In the genomic region with DNA sequence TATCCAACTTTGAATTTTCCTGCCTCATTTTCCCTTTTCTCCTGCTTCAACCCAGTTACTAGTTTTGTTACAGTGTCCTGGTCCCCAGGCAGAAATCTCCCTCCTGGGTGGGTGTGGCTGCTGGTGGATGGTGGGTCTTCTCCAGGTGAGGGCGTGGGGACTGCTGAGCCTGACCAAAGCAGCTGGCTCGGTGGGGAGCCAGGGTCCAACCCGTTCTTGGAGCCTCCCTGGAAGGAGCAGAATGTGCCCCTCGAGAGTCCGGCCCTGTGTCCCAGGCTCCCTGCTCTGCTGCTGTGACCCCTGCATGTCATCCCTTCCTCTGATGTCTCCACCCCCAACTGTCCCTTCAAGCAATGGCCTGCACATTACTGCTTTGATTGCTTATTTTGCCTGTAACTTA, we compare ENCODE assay signal across 28 cellular contexts.
"Had no signal": no experiment of that assay in that cellular context is flagged by ENCODE, and none has a peak within 500 bp of the region (broad histone marks: within the 10 kb centered on the region; RNA-seq: fewer than 3 reads in every experiment).

No MANE protein-coding gene starts in this region.

- H3K4me1 Mint-ChIP-seq: immature natural killer cell; memory B cell; naive thymus-derived CD4-positive, alpha-beta T cell; stimulated activated effector memory CD8-positive, alpha-beta T cell treated with anti-CD3 and anti-CD28 coated beads, Interleukin-12 subunit alpha, Interleukin-12 subunit beta, amount 100 ng/mL, for 72 hours had no signal

- H3K36me3 ChIP-seq: heart left ventricle, left ventricle myocardium inferior, neutrophil, ovary, prostate gland, suprapubic skin, thoracic aorta, tibial artery, upper lobe of right lung had no signal

- FAIRE-seq: islet of Langerhans, urothelium cell line had no signal

- H3K4me3 Mint-ChIP-seq: immature natural killer cell; memory B cell; naive thymus-derived CD4-positive, alpha-beta T cell; natural killer cell treated with Interleukin-12 subunit alpha and Interleukin-12 subunit beta and Interleukin-15 and Interleukin-18, amount 100 ng/mL, for 72 hours; stimulated activated effector memory CD8-positive, alpha-beta T cell treated with anti-CD3 and anti-CD28 coated beads, Interleukin-12 subunit alpha, Interleukin-12 subunit beta, amount 100 ng/mL, for 72 hours; stimulated activated naive CD8-positive, alpha-beta T cell treated with anti-CD3 and anti-CD28 coated beads, Interleukin-15, Interleukin-2, amounts not matched to agents 100 ng/mL and 50 ng/mL, for 24 hours had no signal

- H3K36me3 Mint-ChIP-seq: immature natural killer cell; memory B cell; naive thymus-derived CD4-positive, alpha-beta T cell; natural killer cell treated with Interleukin-12 subunit alpha and Interleukin-12 subunit beta and Interleukin-15 and Interleukin-18, amount 100 ng/mL, for 72 hours; stimulated activated effector memory CD8-positive, alpha-beta T cell treated with anti-CD3 and anti-CD28 coated beads, Interleukin-12 subunit alpha, Interleukin-12 subunit beta, amount 100 ng/mL, for 72 hours had no signal

- H3K27ac Mint-ChIP-seq: immature natural killer cell; memory B cell; naive thymus-derived CD4-positive, alpha-beta T cell; natural killer cell treated with Interleukin-12 subunit alpha and Interleukin-12 subunit beta and Interleukin-15 and Interleukin-18, amount 100 ng/mL, for 72 hours; stimulated activated effector memory CD8-positive, alpha-beta T cell treated with anti-CD3 and anti-CD28 coated beads, Interleukin-12 subunit alpha, Interleukin-12 subunit beta, amount 100 ng/mL, for 72 hours; stimulated activated naive CD8-positive, alpha-beta T cell treated with anti-CD3 and anti-CD28 coated beads, Interleukin-15, Interleukin-2, amounts not matched to agents 100 ng/mL and 50 ng/mL, for 24 hours had no signal

- H3K27ac ChIP-seq: heart left ventricle, left ventricle myocardium inferior, neutrophil, prostate gland, skin epidermis, suprapubic skin, thoracic aorta, tibial artery, upper lobe of right lung had no signal

- H3K9me3 ChIP-seq: heart left ventricle, left ventricle myocardium inferior, mucosa of descending colon, neutrophil, ovary, prostate gland, suprapubic skin, thoracic aorta, tibial artery, upper lobe of right lung had no signal

- H3K27me3 ChIP-seq: neutrophil, ovary had no signal

- H3K4me3 ChIP-seq: heart left ventricle, left ventricle myocardium inferior, mucosa of descending colon, ovary, prostate gland, skin epidermis, suprapubic skin, thoracic aorta, tibial artery, upper lobe of right lung had no signal

- DNase-seq: heart left ventricle; hypothalamus; immature natural killer cell; left ventricle myocardium inferior; midbrain; mucosa of descending colon; naive thymus-derived CD4-positive, alpha-beta T cell; occipital lobe; ovary; retina; right cardiac atrium; stimulated activated CD4-positive, alpha-beta T cell treated with anti-CD3 and anti-CD28 coated beads, Interleukin-4, amount 100 ng/mL, for 24 hours; stimulated activated naive CD4-positive, alpha-beta T cell; tibial artery; trophoblast cell; upper lobe of right lung had no signal

- H3K27me3 Mint-ChIP-seq: stimulated activated naive CD8-positive, alpha-beta T cell treated with anti-CD3 and anti-CD28 coated beads, Interleukin-15, Interleukin-2, amounts not matched to agents 100 ng/mL and 50 ng/mL, for 24 hours had no signal

- H3K4me1 ChIP-seq: heart left ventricle, left ventricle myocardium inferior, prostate gland, suprapubic skin, tibial artery, upper lobe of right lung had no signal

- H3K9me3 Mint-ChIP-seq: natural killer cell treated with Interleukin-12 subunit alpha and Interleukin-12 subunit beta and Interleukin-15 and Interleukin-18, amount 100 ng/mL, for 72 hours; stimulated activated naive CD8-positive, alpha-beta T cell treated with anti-CD3 and anti-CD28 coated beads, Interleukin-15, Interleukin-2, amounts not matched to agents 100 ng/mL and 50 ng/mL, for 24 hours had no signal

- ATAC-seq: heart left ventricle; mucosa of descending colon; naive thymus-derived CD4-positive, alpha-beta T cell; natural killer cell treated with Interleukin-12 subunit alpha and Interleukin-12 subunit beta and Interleukin-15 and Interleukin-18, amount 100 ng/mL, for 72 hours; right cardiac atrium; sciatic nerve; stimulated activated effector memory CD8-positive, alpha-beta T cell treated with anti-CD3 and anti-CD28 coated beads, Interleukin-12 subunit alpha, Interleukin-12 subunit beta, amount 100 ng/mL, for 72 hours; upper lobe of right lung had no signal
